In genomic region chr10:92574545-92575377, GRCh38 we compare ENCODE assay signal across 8 cellular contexts. TPM values are rescaled to one million over a fixed set of nuclear protein-coding genes. Genes with fewer than 3 reads are reported as not detected.
DNase-seq lines count a peak whose midpoint lies in the region; ATAC-seq and TF ChIP-seq lines count a peak whose summit lies in the region.

No MANE protein-coding gene starts in this region.

- peak overlapping the region; percentile 95 for H3K27ac ChIP-seq in HEK293 (ENCODE audit: extremely low read depth, low read depth, low read length)

- DNase-seq in activated CD8-positive, alpha-beta memory T cell treated with anti-CD3 and anti-CD28 coated beads, Interleukin-2, amount 10 ng/mL, durations not matched to agents 7 days and 5 days: no peak
- no peak for DNase-seq in activated CD8-positive, alpha-beta memory T cell treated with anti-CD3 and anti-CD28 coated beads for 24 hours
- DNase-seq in NCI-H1105 (lab: John Stamatoyannopoulos, UW) (peak; percentile 28), adipocyte (ENCODE audit: low read depth) (no peak), iPS-NIHi11 (ENCODE audit: low spot score) (peak; percentile 27)

- TF ChIP-seq CTCF in HEK293 (tag by site-specific recombination; IDR thresholded peaks at IDR 0.05): no peak

- CTCF ChIA-PET in activated CD8-positive, alpha-beta memory T cell treated with anti-CD3 and anti-CD28 coated beads, Interleukin-2, amount 10 ng/mL, durations not matched to agents 7 days and 5 days (lab: Charles Lee): interaction anchor here (0.7 to 4.1 kb wide), 20 partner anchors 9 to 1127 kb away, joined by 3 to 38 read pairs (median 4); no protein-coding TSS in a partner anchor
- CTCF ChIA-PET in HEK293 (lab: Yijun Ruan, JAX): interaction anchor here (0.5 to 6.7 kb wide), 17 partner anchors 9 to 97 kb away, joined by 3 to 71 read pairs (median 4); no protein-coding TSS in a partner anchor

- H3K9me3 Mint-ChIP-seq in activated CD8-positive, alpha-beta memory T cell treated with anti-CD3 and anti-CD28 coated beads, Interleukin-2, amount 10 ng/mL, durations not matched to agents 7 days and 5 days (ENCODE audit: low read depth): no peaks in the 10 kb centered on the region
- H3K9me3 Mint-ChIP-seq in stimulated activated memory B cell treated with anti-CD40 and anti-IgM and Interleukin-4, amounts not matched to agents 10 μg/mL and 1 μg/mL and 100 μg/mL, for 72 hours: no peaks in the 10 kb centered on the region

- H3K4me1 ChIP-seq in HEK293 (ENCODE audit: control insufficient read depth, insufficient read depth, low read length) (peaks cover 13% of the 10 kb centered on the region), adipocyte (ENCODE audit: control insufficient read depth, insufficient read depth, low read length) (peaks cover 27% of the 10 kb centered on the region)

- H3K36me3 ChIP-seq in HEK293 (ENCODE audit: control insufficient read depth in 2 of 2, insufficient read depth in 1 of 2, low read length in 2 of 2): no peaks in the 10 kb centered on the region
- H3K36me3 ChIP-seq in adipocyte (ENCODE audit: control insufficient read depth, insufficient read depth, low read length, severe bottlenecking): no peaks in the 10 kb centered on the region

- peak overlapping the region; percentile 93 for H3K9ac ChIP-seq in adipocyte (ENCODE audit: low read length)

- H3K4me1 Mint-ChIP-seq in activated CD8-positive, alpha-beta memory T cell treated with anti-CD3 and anti-CD28 coated beads, Interleukin-2, amount 10 ng/mL, durations not matched to agents 7 days and 5 days: peaks cover 26% of the 10 kb centered on the region
- H3K4me1 Mint-ChIP-seq in stimulated activated memory B cell treated with anti-CD40 and anti-IgM and Interleukin-4, amounts not matched to agents 10 μg/mL and 1 μg/mL and 100 μg/mL, for 72 hours: peaks cover 35% of the 10 kb centered on the region

- H3K27ac Mint-ChIP-seq in activated CD8-positive, alpha-beta memory T cell treated with anti-CD3 and anti-CD28 coated beads, Interleukin-2, amount 10 ng/mL, durations not matched to agents 7 days and 5 days: peak overlapping the region; percentile 80
- peak overlapping the region; percentile 94 for H3K27ac Mint-ChIP-seq in stimulated activated memory B cell treated with anti-CD40 and anti-IgM and Interleukin-4, amounts not matched to agents 10 μg/mL and 1 μg/mL and 100 μg/mL, for 72 hours

- H3K9me3 ChIP-seq in HEK293 (ENCODE audit: control insufficient read depth, insufficient read depth, low read depth, low read length): no peaks in the 10 kb centered on the region
- no peaks in the 10 kb centered on the region for H3K9me3 ChIP-seq in adipocyte (ENCODE audit: control insufficient read depth, low read length)

- peak overlapping the region; percentile 68 for H3K4me3 Mint-ChIP-seq in activated CD8-positive, alpha-beta memory T cell treated with anti-CD3 and anti-CD28 coated beads, Interleukin-2, amount 10 ng/mL, durations not matched to agents 7 days and 5 days
- peak overlapping the region; percentile 91 for H3K4me3 Mint-ChIP-seq in stimulated activated memory B cell treated with anti-CD40 and anti-IgM and Interleukin-4, amounts not matched to agents 10 μg/mL and 1 μg/mL and 100 μg/mL, for 72 hours

- POLR2A ChIA-PET in HEK293 (lab: Yijun Ruan, JAX): interaction anchor here (0.6 to 1.8 kb wide), 12 partner anchors 9 to 284 kb away, joined by 3 to 15 read pairs (median 4); partner anchors contain the start of genes CPEB3, EXOC6, HHEX and KIF11

- H3K27me3 Mint-ChIP-seq in activated CD8-positive, alpha-beta memory T cell treated with anti-CD3 and anti-CD28 coated beads, Interleukin-2, amount 10 ng/mL, durations not matched to agents 7 days and 5 days: peaks cover 4% of the 10 kb centered on the region
- no peaks in the 10 kb centered on the region for H3K27me3 Mint-ChIP-seq in stimulated activated memory B cell treated with anti-CD40 and anti-IgM and Interleukin-4, amounts not matched to agents 10 μg/mL and 1 μg/mL and 100 μg/mL, for 72 hours

- H3K4me3 ChIP-seq in HEK293 (ENCODE audit: low read depth, low read length): peak overlapping the region; percentile 84
- peak overlapping the region; percentile 91 for H3K4me3 ChIP-seq in adipocyte (ENCODE audit: low read length)

- ATAC-seq in activated CD8-positive, alpha-beta memory T cell treated with anti-CD3 and anti-CD28 coated beads, Interleukin-2, amount 10 ng/mL, durations not matched to agents 7 days and 5 days: peak; percentile 14
- ATAC-seq in stimulated activated memory B cell treated with anti-CD40 and anti-IgM and Interleukin-4, amounts not matched to agents 10 μg/mL and 1 μg/mL and 100 μg/mL, for 72 hours: peak; percentile 47
- ATAC-seq in GM21381 (IDR thresholded peaks at IDR 0.05; ENCODE audit: unreplicated experiment): no peak

- peaks cover 2% of the 10 kb centered on the region for H3K36me3 Mint-ChIP-seq in activated CD8-positive, alpha-beta memory T cell treated with anti-CD3 and anti-CD28 coated beads, Interleukin-2, amount 10 ng/mL, durations not matched to agents 7 days and 5 days
- H3K36me3 Mint-ChIP-seq in stimulated activated memory B cell treated with anti-CD40 and anti-IgM and Interleukin-4, amounts not matched to agents 10 μg/mL and 1 μg/mL and 100 μg/mL, for 72 hours: no peaks in the 10 kb centered on the region

- no peaks in the 10 kb centered on the region for H3K27me3 ChIP-seq in adipocyte (replicated peaks; ENCODE audit: control insufficient read depth, insufficient read depth, low read length)

TF ChIP-seq in HEK293, 187 proteins besides CTCF, POLR2A, EP300 and RAD21:
- TF ChIP-seq, protein P1, sequence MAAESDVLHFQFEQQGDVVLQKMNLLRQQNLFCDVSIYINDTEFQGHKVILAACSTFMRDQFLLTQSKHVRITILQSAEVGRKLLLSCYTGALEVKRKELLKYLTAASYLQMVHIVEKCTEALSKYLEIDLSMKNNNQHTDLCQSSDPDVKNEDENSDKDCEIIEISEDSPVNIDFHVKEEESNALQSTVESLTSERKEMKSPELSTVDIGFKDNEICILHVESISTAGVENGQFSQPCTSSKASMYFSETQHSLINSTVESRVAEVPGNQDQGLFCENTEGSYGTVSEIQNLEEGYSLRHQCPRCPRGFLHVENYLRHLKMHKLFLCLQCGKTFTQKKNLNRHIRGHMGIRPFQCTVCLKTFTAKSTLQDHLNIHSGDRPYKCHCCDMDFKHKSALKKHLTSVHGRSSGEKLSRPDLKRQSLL (tag by site-specific recombination; IDR thresholded peaks at IDR 0.05): peak; percentile 92
- 0 out of 2 replicates have a peak, but pooled peaks have one; percentile 7 for TF ChIP-seq TRIM28 (IDR thresholded peaks at IDR 0.05; ENCODE audit: borderline replicate concordance, low read length)
- TF ChIP-seq ZNF624 (tag by site-specific recombination; IDR thresholded peaks at IDR 0.05): no peak
- TF ChIP-seq HOXC10 (CRISPR knock-in tag; IDR thresholded peaks at IDR 0.05): no peak
- no peak for TF ChIP-seq IKZF3 (tag by site-specific recombination; IDR thresholded peaks at IDR 0.05)
- peak; percentile 3; the same call in 1 of the 2 replicates for TF ChIP-seq ZNF391 (tag by site-specific recombination; IDR thresholded peaks at IDR 0.05; ENCODE audit: borderline replicate concordance, low read depth)
- TF ChIP-seq PRDM10 (tag by site-specific recombination; IDR thresholded peaks at IDR 0.05): peak; percentile 2; the same call in 1 of the 2 replicates
- TF ChIP-seq GLIS2 (tag by site-specific recombination; IDR thresholded peaks at IDR 0.05): peak; percentile 90
- peak; percentile 20; the same call in 1 of the 2 replicates for TF ChIP-seq ZBTB20 (tag by site-specific recombination; IDR thresholded peaks at IDR 0.05)

RNA-seq across cellular contexts. Expression of gene IDE, which starts 0.9 kb away (rescaled TPM):
- 10 to 100 TPM; 14.1 to 25.9 TPM for total RNA-seq in activated CD8-positive, alpha-beta memory T cell treated with anti-CD3 and anti-CD28 coated beads, Interleukin-2, amount 10 ng/mL, durations not matched to agents 7 days and 5 days

RNA-seq across cellular contexts. Expression of gene KIF11, which starts 18.2 kb away (rescaled TPM):
- total RNA-seq in activated CD8-positive, alpha-beta memory T cell treated with anti-CD3 and anti-CD28 coated beads, Interleukin-2, amount 10 ng/mL, durations not matched to agents 7 days and 5 days: 10 to 100 TPM; 76.9 to 79.6 TPM

Comparison
In these comparisons a context has a peak if more than half of its experiments do, and no peak if none do; other contexts are left out.
1. DNase-seq: peak in NCI-H1105 (single experiment) and iPS-NIHi11 (single experiment); none in activated CD8-positive, alpha-beta memory T cell treated with anti-CD3 and anti-CD28 coated beads, Interleukin-2, amount 10 ng/mL, durations not matched to agents 7 days and 5 days (single experiment), activated CD8-positive, alpha-beta memory T cell treated with anti-CD3 and anti-CD28 coated beads for 24 hours (single experiment) and adipocyte (single experiment).